In genomic region chr2:46056541-46056940, GRCh38 we compare ENCODE assay signal across 1 cellular context.
TF ChIP-seq lines count a peak whose summit lies in the region.

No MANE protein-coding gene starts in this region.

TF ChIP-seq in SK-N-SH, 30 proteins besides CTCF, POLR2A, EP300 and RAD21 (continued from another document):
- TF ChIP-seq, protein P1, sequence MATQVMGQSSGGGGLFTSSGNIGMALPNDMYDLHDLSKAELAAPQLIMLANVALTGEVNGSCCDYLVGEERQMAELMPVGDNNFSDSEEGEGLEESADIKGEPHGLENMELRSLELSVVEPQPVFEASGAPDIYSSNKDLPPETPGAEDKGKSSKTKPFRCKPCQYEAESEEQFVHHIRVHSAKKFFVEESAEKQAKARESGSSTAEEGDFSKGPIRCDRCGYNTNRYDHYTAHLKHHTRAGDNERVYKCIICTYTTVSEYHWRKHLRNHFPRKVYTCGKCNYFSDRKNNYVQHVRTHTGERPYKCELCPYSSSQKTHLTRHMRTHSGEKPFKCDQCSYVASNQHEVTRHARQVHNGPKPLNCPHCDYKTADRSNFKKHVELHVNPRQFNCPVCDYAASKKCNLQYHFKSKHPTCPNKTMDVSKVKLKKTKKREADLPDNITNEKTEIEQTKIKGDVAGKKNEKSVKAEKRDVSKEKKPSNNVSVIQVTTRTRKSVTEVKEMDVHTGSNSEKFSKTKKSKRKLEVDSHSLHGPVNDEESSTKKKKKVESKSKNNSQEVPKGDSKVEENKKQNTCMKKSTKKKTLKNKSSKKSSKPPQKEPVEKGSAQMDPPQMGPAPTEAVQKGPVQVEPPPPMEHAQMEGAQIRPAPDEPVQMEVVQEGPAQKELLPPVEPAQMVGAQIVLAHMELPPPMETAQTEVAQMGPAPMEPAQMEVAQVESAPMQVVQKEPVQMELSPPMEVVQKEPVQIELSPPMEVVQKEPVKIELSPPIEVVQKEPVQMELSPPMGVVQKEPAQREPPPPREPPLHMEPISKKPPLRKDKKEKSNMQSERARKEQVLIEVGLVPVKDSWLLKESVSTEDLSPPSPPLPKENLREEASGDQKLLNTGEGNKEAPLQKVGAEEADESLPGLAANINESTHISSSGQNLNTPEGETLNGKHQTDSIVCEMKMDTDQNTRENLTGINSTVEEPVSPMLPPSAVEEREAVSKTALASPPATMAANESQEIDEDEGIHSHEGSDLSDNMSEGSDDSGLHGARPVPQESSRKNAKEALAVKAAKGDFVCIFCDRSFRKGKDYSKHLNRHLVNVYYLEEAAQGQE (IDR thresholded peaks at IDR 0.05; ENCODE audit: low read depth, low read length), result no peak
